8 cellular contexts compared by ENCODE assay signal in the genomic region with DNA sequence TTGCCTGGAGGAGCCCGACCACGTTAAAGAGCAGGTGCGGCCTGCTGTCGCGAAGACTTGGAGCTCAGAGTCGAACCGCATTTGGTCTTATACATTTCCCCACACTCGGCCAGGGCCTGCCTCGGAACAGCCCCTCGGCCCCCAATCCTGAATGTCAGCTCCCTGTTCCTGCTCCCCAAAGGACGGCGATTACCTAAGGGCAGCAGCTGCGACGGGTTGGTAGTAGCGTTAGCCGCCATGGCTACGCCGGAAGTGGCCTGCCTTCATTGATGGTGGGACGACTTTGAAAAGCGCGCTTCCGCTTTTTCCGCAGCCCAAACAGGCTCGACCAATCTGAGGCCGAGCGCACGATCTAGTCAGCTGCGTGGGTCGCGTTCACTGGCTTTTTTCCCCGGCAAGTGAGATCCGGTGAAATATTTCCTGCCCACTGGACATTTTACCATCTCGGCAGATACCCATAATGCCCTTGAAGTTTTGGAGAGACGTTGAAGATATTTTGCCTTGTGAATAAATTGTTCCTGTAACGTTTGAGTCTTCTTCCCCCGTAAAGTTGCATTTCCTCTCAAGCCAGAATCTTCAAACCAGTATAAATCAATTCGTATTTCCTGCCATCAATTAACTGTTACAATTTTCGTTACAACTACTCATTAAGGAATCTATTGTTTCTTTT. TPM values are rescaled to one million over a fixed set of nuclear protein-coding genes. Genes with fewer than 3 reads are reported as not detected.
DNase-seq lines count a peak whose midpoint lies in the region; TF ChIP-seq lines count a peak whose summit lies in the region.

A gene (minus strand): TSS at position 254 of the 670 bp plus-strand sequence. CDS start 15 bp downstream, at position 239.

- H3K4me3 Mint-ChIP-seq in activated naive CD4-positive, alpha-beta T cell treated with anti-CD3 and anti-CD28 coated beads for 36 hours: peak within 1 kb of the TSS; percentile 86

- no peaks in the 10 kb centered on the region for H3K27me3 Mint-ChIP-seq in activated naive CD4-positive, alpha-beta T cell treated with anti-CD3 and anti-CD28 coated beads for 36 hours (ENCODE audit: low read depth)

- H3K27me3 ChIP-seq in suprapubic skin: no peaks in the 10 kb centered on the region

- H3K36me3 Mint-ChIP-seq in activated naive CD4-positive, alpha-beta T cell treated with anti-CD3 and anti-CD28 coated beads for 36 hours (ENCODE audit: low read depth): peaks cover 16% of the 10 kb centered on the region

- no peaks in the 10 kb centered on the region for H3K9me3 Mint-ChIP-seq in activated naive CD4-positive, alpha-beta T cell treated with anti-CD3 and anti-CD28 coated beads for 36 hours

- CTCF ChIA-PET in activated naive CD4-positive, alpha-beta T cell treated with anti-CD3 and anti-CD28 coated beads for 36 hours (lab: Charles Lee): interaction anchor here (1.0 to 1.5 kb wide), 2 partner anchors 11 to 16 kb away, joined by 4 to 7 read pairs; no protein-coding TSS in a partner anchor

- peak within 1 kb of the TSS; percentile 87 for H3K27ac ChIP-seq in suprapubic skin

- TF ChIP-seq CTCF in HFF-Myc (IDR thresholded peaks at IDR 0.05; ENCODE audit: low read depth, low read length, missing control alignments): no peak
- no peak for TF ChIP-seq CTCF in suprapubic skin (IDR thresholded peaks at IDR 0.05)

- no peaks in the 10 kb centered on the region for H3K9me3 ChIP-seq in suprapubic skin

- H3K36me3 ChIP-seq in suprapubic skin: peaks cover 21% of the 10 kb centered on the region

- H3K4me3 ChIP-seq in HFF-Myc (replicated peaks; ENCODE audit: low read depth, low read length): peak within 1 kb of the TSS; percentile 81
- H3K4me3 ChIP-seq in suprapubic skin: peak within 1 kb of the TSS; percentile 64

- DNase-seq in GM03348 (ENCODE audit: low spot score): peak; percentile 90
- DNase-seq in HFF-Myc (ENCODE audit: extremely low read depth, low read depth): peak; percentile 86
- DNase-seq in NAMALWA (ENCODE audit: low spot score): peak; percentile 98
- DNase-seq in SK-N-DZ (ENCODE audit: low spot score): peak; percentile 94
- DNase-seq in activated naive CD4-positive, alpha-beta T cell treated with anti-CD3 and anti-CD28 coated beads for 36 hours: peak; percentile 94
- peak; percentile 88 for DNase-seq in globus pallidus (ENCODE audit: low spot score)
- DNase-seq in nucleus accumbens (lab: John Stamatoyannopoulos, UW): peak in 55 of 56 donors; percentile 26 to 93 (median 82)
- DNase-seq in suprapubic skin (ENCODE audit: low spot score in 2 of 2): peak; percentile 93 to 96

- no peak for TF ChIP-seq POLR2A in suprapubic skin (IDR thresholded peaks at IDR 0.05)

- TF ChIP-seq EP300 in suprapubic skin (IDR thresholded peaks at IDR 0.05): no peak

- intact Hi-C loops in activated naive CD4-positive, alpha-beta T cell treated with anti-CD3 and anti-CD28 coated beads for 36 hours (cut with micrococcal nuclease): loop anchor here (1.0 to 10.0 kb wide), 13 partner anchors 71 to 1985 kb away; a partner anchor contains a TSS

- peaks cover 23% of the 10 kb centered on the region for H3K4me1 ChIP-seq in suprapubic skin

- H3K4me1 Mint-ChIP-seq in activated naive CD4-positive, alpha-beta T cell treated with anti-CD3 and anti-CD28 coated beads for 36 hours (ENCODE audit: low read depth): peaks cover 27% of the 10 kb centered on the region

- peak within 1 kb of the TSS; percentile 95 for H3K27ac Mint-ChIP-seq in activated naive CD4-positive, alpha-beta T cell treated with anti-CD3 and anti-CD28 coated beads for 36 hours

- 0% methylated on average over 12 of the region's 38 CpGs for WGBS in suprapubic skin

RNA-seq across cellular contexts. Expression of the gene that starts here (rescaled TPM):
- 182 and 390 TPM in 2 replicates for polyA plus RNA-seq in SK-N-DZ (2014; cell fraction: cytosol; rRNA removed)
- polyA plus RNA-seq in SK-N-DZ (2014; cell fraction: nucleus; rRNA removed): 139 and 172 TPM in 2 replicates
- total RNA-seq in activated naive CD4-positive, alpha-beta T cell treated with anti-CD3 and anti-CD28 coated beads for 36 hours: 100 to 1,000 TPM; 132 to 141 TPM
- 10 to 100 TPM; 13.4 to 18.9 (median 13.9) TPM for total RNA-seq in suprapubic skin

Comparison
In these comparisons a context has a peak if more than half of its experiments do, and no peak if none do; other contexts are left out.
1. Peak in every context shown above with its lines: DNase-seq, H3K4me3 ChIP-seq and H3K27ac ChIP-seq.
2. RNA of the gene that starts here (total RNA-seq): 132 to 141 TPM in activated naive CD4-positive, alpha-beta T cell treated with anti-CD3 and anti-CD28 coated beads for 36 hours; 13.4 to 18.9 TPM in suprapubic skin; every median in the first group is over 4 times any median in the second.